28 cellular contexts compared by ENCODE assay signal in genomic region chr4:144113546-144113945, GRCh38. TPM values are rescaled to one million over a fixed set of nuclear protein-coding genes. Genes with fewer than 3 reads are reported as not detected.
"Had no signal": no experiment of that assay in that cellular context is flagged by ENCODE, and none has a peak within 500 bp of the region (broad histone marks: within the 10 kb centered on the region; RNA-seq: fewer than 3 reads in every experiment).

No MANE protein-coding gene starts in this region.

- H3K27me3 ChIP-seq: stomach, suprapubic skin, testis, thyroid gland, tibial artery, tibial nerve, transverse colon, upper lobe of left lung, upper lobe of right lung, uterus, vagina had no signal

- H3K9me3 ChIP-seq: stomach, suprapubic skin, testis, thoracic aorta, thyroid gland, tibial artery, tibial nerve, transverse colon, upper lobe of left lung, upper lobe of right lung, uterus, vagina had no signal

- H3K4me3 ChIP-seq: stomach, suprapubic skin, testis, thoracic aorta, thyroid gland, tibial artery, tibial nerve, transverse colon, upper lobe of left lung, upper lobe of right lung, uterus, vagina had no signal

- H3K4me1 ChIP-seq: stomach, suprapubic skin, testis, thyroid gland, tibial artery, transverse colon, upper lobe of left lung, upper lobe of right lung, uterus, vagina had no signal

- H3K36me3 ChIP-seq: stomach, suprapubic skin, thoracic aorta, thyroid gland, tibial artery, tibial nerve, transverse colon, upper lobe of left lung, upper lobe of right lung, uterus, vagina had no signal

- H3K27ac ChIP-seq: stomach, suprapubic skin, testis, thoracic aorta, thyroid gland, tibial artery, tibial nerve, transverse colon, upper lobe of left lung, upper lobe of right lung, uterus, vagina had no signal

- ATAC-seq: stimulated activated effector memory CD8-positive, alpha-beta T cell treated with anti-CD3 and anti-CD28 coated beads, Interleukin-12 subunit alpha, Interleukin-12 subunit beta, amount 100 ng/mL, for 72 hours; stimulated activated memory B cell treated with anti-CD40 and anti-IgM and Interleukin-4, amounts not matched to agents 10 μg/mL and 1 μg/mL and 100 μg/mL, for 72 hours; stimulated activated naive B cell treated with anti-CD40 and anti-IgM and Interleukin-4, amounts not matched to agents 10 μg/mL and 1 μg/mL and 100 μg/mL, for 72 hours; stimulated activated naive CD8-positive, alpha-beta T cell treated with anti-CD3 and anti-CD28 coated beads, Interleukin-15, amount 100 ng/mL, for 72 hours; stimulated activated naive CD8-positive, alpha-beta T cell treated with anti-CD3 and anti-CD28 coated beads, Interleukin-15, Interleukin-2, amounts not matched to agents 100 U/mL and 50 U/mL, for 24 hours; upper lobe of right lung had no signal

- DNase-seq: stimulated activated CD4-positive, alpha-beta T cell treated with anti-CD3 and anti-CD28 coated beads, Interleukin-2, amount 100 ng/mL, for 48 hours; stimulated activated CD4-positive, alpha-beta T cell treated with anti-CD3 and anti-CD28 coated beads, Interleukin-4, amount 100 ng/mL, for 1 hour; stimulated activated CD4-positive, alpha-beta T cell treated with anti-CD3 and anti-CD28 coated beads, Interleukin-4, amount 100 ng/mL, for 24 hours; stimulated activated CD4-positive, alpha-beta T cell treated with anti-CD3 and anti-CD28 coated beads, Interleukin-4, amount 100 ng/mL, for 4 hours; stimulated activated CD8-positive, alpha-beta memory T cell treated with anti-CD3 and anti-CD28 coated beads, Interleukin-4, amount 100 ng/mL, for 48 hours; stimulated activated naive B cell treated with anti-CD40 and anti-IgM and Interleukin-4, amounts not matched to agents 10 μg/mL and 1 μg/mL and 100 μg/mL, for 72 hours; stimulated activated naive CD4-positive, alpha-beta T cell; stimulated activated naive CD4-positive, alpha-beta T cell treated with Interleukin-2 at 50 U/mL for 16 hours; stimulated activated naive CD8-positive, alpha-beta T cell treated with anti-CD3 and anti-CD28 coated beads, Interleukin-15, amount 100 ng/mL, for 72 hours; stimulated activated naive CD8-positive, alpha-beta T cell treated with anti-CD3 and anti-CD28 coated beads, Interleukin-15, Interleukin-2, amounts not matched to agents 100 U/mL and 50 U/mL, for 24 hours; stomach; substantia nigra; testis; thyroid gland; tibial artery; transverse colon; upper lobe of left lung; upper lobe of right lung; uterus had no signal

RNA-seq across cellular contexts. Expression of gene GYPA, which starts 27.0 kb away (rescaled TPM):
- total RNA-seq: subcutaneous adipose tissue, suprapubic skin, testis, thoracic aorta, thyroid gland, tibial nerve, transverse colon, upper lobe of right lung, ureter, vagina had no signal
- polyA plus RNA-seq: stomach, urinary bladder had no signal
